ENCODE assay signal across 8 cellular contexts in the genomic region with DNA sequence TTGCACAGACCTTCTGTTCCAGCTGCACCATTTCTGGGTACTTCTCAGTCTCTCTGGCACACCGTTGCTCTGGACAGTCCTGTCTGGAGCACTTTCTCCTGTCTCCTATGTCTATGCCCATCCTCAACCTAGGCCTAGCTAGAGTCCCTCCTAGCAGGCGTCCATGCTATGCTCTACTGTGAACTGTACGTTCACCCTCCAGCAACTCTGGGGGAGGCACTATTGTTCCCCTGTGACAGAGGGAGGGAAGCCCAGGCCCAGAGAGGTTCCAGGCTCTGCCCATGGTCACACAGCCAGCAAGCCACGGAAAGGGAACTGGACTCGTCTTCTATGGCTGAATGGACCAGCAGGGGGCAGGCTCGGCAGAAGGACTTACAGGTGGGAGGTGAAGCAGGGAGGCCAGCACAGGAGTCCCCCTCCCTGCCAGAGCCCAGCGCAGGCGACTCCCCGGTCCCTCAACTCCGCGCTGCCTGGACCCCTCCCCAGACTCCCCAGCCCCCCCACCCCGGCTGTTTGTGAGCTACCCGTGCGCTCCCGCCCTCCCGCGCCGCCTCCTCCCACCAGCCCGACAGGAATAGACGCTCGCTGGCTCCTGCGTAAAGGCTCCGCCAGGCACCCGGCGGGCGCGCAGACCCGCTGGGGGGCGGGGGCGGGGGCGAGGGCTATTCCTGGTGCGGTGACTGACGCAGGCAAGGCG. TPM values are rescaled to one million over a fixed set of nuclear protein-coding genes. Genes with fewer than 3 reads are reported as not detected.
DNase-seq lines count a peak whose midpoint lies in the region; ATAC-seq and TF ChIP-seq lines count a peak whose summit lies in the region.

No MANE protein-coding gene starts in this region.

- DNase-seq in AG20443 (ENCODE audit: low spot score) (peak; percentile 50), H7 (peak; percentile 91), heart right ventricle (peak; percentile 53 to 56), psoas muscle (peak; percentile 50 to 67), mesenteric fat pad (ENCODE audit: low spot score) (no peak)
- peak; percentile 60 for DNase-seq in activated naive CD4-positive, alpha-beta T cell treated with Interleukin-2 at 50 U/mL for 16 hours

- peaks cover 7% of the 10 kb centered on the region for H3K27me3 ChIP-seq in H7 (ENCODE audit: control insufficient read depth, insufficient read depth, low read length)
- H3K27me3 ChIP-seq in heart right ventricle, result peaks cover 0 to 80% (median 41%) of the 10 kb centered on the region in 7 donors
- peaks cover 0 to 59% (median 12%) of the 10 kb centered on the region in 3 donors for H3K27me3 ChIP-seq in psoas muscle (ENCODE audit: insufficient read depth in 3 of 3, low read length in 2 of 3)

- intact Hi-C loops in heart right ventricle (cut with DNase I) (loop anchor here in 7 of 10 donors (2.0 to 10.0 kb wide), 9 partner anchors 183 to 530 kb away; no protein-coding TSS in a partner anchor), psoas muscle (cut with DNase I) (loop anchor here in 1 of 2 donors (10.0 kb wide), 1 partner anchor 530 kb away; no protein-coding TSS in a partner anchor)

- ATAC-seq in heart right ventricle (peak in 4 of 8 donors; percentile 24 to 52 (median 39)), psoas muscle (peak in 2 of 4 donors; percentile 35 to 39), GM19395 (IDR thresholded peaks at IDR 0.05; ENCODE audit: unreplicated experiment) (no peak)

- 2 to 6% methylated on average over 28 to 34 of the region's 34 CpGs for WGBS in heart right ventricle, 2 donors
- 6 to 12% (median 8%) methylated on average over 11 to 34 of the region's 34 CpGs for WGBS in psoas muscle, 3 donors

- H3K4me3 ChIP-seq in H7 (ENCODE audit: insufficient read depth, low read depth, low read length) (peak overlapping the region; percentile 37), heart right ventricle (peak overlapping the region in 1 of 10 donors; percentile 8), psoas muscle (no peak overlapping the region)

- H3K36me3 ChIP-seq in H7 (replicated peaks; ENCODE audit: control insufficient read depth, insufficient read depth, low read length), result no peaks in the 10 kb centered on the region; the same call in 1 of the 2 replicates
- H3K36me3 ChIP-seq in heart right ventricle, result no peaks in the 10 kb centered on the region
- no peaks in the 10 kb centered on the region for H3K36me3 ChIP-seq in psoas muscle (ENCODE audit: insufficient read depth in 1 of 2, low read depth in 1 of 2)

- TF ChIP-seq CTCF in heart right ventricle (IDR thresholded peaks at IDR 0.05) (peak; percentile 23 to 61 (median 54)), psoas muscle (IDR thresholded peaks at IDR 0.05) (peak; percentile 34)

- peaks cover 0 to 1% (median 0%) of the 10 kb centered on the region in 11 donors for H3K9me3 ChIP-seq in heart right ventricle
- H3K9me3 ChIP-seq in psoas muscle, result no peaks in the 10 kb centered on the region

- H3K27ac ChIP-seq in heart right ventricle (no peak overlapping the region), psoas muscle (no peak overlapping the region)

- H3K4me1 ChIP-seq in heart right ventricle (peaks cover 3 to 37% (median 20%) of the 10 kb centered on the region in 9 donors), psoas muscle (peaks cover 4% of the 10 kb centered on the region)

TF ChIP-seq in PFSK-1, 5 proteins besides CTCF, POLR2A, EP300 and RAD21:
- peak; percentile 33 for TF ChIP-seq FOXP2 (optimal IDR thresholded peaks at IDR 0.05; ENCODE audit: borderline replicate concordance, extremely low read depth, extremely low read length, insufficient read depth)
- TF ChIP-seq, protein P1, sequence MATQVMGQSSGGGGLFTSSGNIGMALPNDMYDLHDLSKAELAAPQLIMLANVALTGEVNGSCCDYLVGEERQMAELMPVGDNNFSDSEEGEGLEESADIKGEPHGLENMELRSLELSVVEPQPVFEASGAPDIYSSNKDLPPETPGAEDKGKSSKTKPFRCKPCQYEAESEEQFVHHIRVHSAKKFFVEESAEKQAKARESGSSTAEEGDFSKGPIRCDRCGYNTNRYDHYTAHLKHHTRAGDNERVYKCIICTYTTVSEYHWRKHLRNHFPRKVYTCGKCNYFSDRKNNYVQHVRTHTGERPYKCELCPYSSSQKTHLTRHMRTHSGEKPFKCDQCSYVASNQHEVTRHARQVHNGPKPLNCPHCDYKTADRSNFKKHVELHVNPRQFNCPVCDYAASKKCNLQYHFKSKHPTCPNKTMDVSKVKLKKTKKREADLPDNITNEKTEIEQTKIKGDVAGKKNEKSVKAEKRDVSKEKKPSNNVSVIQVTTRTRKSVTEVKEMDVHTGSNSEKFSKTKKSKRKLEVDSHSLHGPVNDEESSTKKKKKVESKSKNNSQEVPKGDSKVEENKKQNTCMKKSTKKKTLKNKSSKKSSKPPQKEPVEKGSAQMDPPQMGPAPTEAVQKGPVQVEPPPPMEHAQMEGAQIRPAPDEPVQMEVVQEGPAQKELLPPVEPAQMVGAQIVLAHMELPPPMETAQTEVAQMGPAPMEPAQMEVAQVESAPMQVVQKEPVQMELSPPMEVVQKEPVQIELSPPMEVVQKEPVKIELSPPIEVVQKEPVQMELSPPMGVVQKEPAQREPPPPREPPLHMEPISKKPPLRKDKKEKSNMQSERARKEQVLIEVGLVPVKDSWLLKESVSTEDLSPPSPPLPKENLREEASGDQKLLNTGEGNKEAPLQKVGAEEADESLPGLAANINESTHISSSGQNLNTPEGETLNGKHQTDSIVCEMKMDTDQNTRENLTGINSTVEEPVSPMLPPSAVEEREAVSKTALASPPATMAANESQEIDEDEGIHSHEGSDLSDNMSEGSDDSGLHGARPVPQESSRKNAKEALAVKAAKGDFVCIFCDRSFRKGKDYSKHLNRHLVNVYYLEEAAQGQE (IDR thresholded peaks at IDR 0.05; ENCODE audit: insufficient read depth in 1 of 2, low read depth in 2 of 2, low read length in 2 of 2), result 0 out of 4 replicates have a peak, but pooled peaks have one; percentile 13 to 31
- TF ChIP-seq POLR2AphosphoS5 (IDR thresholded peaks at IDR 0.05; ENCODE audit: low read depth, low read length), result no peak

RNA-seq across cellular contexts. Expression of a gene that starts 1.7 kb away (rescaled TPM):
- total RNA-seq in H7 (2014; rRNA removed; shearing (Covaris generic)), result 10.6 and 11.9 TPM in 2 replicates
- polyA plus RNA-seq in PFSK-1 (2012; ENCODE audit: insufficient read length, low read depth), result 211 TPM
- 1 to 10 TPM in 7 of 10 donors, under 1 TPM in 3; 0.70 to 2.2 (median 1.3) TPM for total RNA-seq in heart right ventricle
- 1 to 10 TPM; 1.3 to 2.7 TPM for polyA plus RNA-seq in heart right ventricle
- under 1 TPM; 0.25 to 0.62 (median 0.47) TPM for total RNA-seq in psoas muscle
- under 1 TPM; 0.28 to 0.61 (median 0.43) TPM for polyA plus RNA-seq in psoas muscle
- 1.6 TPM for total RNA-seq in mesenteric fat pad
